ENCODE assay signal across 9 cellular contexts in the genomic region with DNA sequence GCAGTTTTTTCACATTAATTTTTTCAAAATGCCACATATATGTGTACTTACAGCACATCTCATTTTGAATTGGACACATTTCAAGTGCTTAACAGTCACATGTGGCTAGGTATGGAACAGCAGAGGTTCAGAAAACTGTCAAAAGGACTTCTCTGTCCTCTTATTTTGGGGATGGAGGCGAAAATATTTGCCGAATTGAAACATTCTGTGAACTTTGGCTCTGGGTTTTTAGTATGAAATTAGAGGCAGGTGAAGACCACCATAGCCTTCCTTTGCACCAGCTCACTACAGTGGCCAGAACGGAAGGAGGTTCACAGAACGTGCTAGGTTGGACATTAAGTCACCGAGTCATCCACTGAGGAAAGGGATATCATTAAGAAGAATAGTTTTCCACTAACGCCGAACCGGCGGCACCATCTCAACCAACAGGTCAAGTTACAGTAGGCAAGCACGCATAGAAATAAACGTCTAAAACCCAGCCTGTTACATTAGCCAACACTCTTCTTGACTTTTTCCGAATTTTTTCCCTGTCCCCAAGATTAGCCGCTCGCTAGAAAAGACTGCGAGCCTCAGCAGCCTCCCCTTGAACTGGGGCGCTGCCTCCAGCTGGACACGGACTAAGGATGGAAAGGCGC. TPM values are rescaled to one million over a fixed set of nuclear protein-coding genes. Genes with fewer than 3 reads are reported as not detected.
DNase-seq lines count a peak whose midpoint lies in the region; ATAC-seq and TF ChIP-seq lines count a peak whose summit lies in the region.
"Had no signal": no experiment of that assay in that cellular context is flagged by ENCODE, and none has a peak within 500 bp of the region (broad histone marks: within the 10 kb centered on the region; RNA-seq: fewer than 3 reads in every experiment).

No MANE protein-coding gene starts in this region.

- peak overlapping the region; percentile 87 for H3K4me3 ChIP-seq in GM23248
- H3K4me3 ChIP-seq in gastroesophageal sphincter = peak overlapping the region; percentile 58 to 62
- peak overlapping the region; percentile 55 to 75 (median 69) for H3K4me3 ChIP-seq in sigmoid colon

- in situ Hi-C loops in GM23248 (cut with MboI) = loop anchor here (10.0 to 25.0 kb wide), 2 partner anchors 445 to 1133 kb away; no protein-coding TSS in a partner anchor

- H3K4me1 ChIP-seq in GM23248 (ENCODE audit: insufficient read depth) (peaks cover 8% of the 10 kb centered on the region), gastroesophageal sphincter (peaks cover 0 to 23% (median 0%) of the 10 kb centered on the region in 3 donors), sigmoid colon (peaks cover 0 to 20% (median 14%) of the 10 kb centered on the region in 4 donors)

- H3K27me3 Mint-ChIP-seq in T-helper 17 cell = peaks cover 25% of the 10 kb centered on the region

- H3K9me3 ChIP-seq in GM23248 (ENCODE audit: low read depth) = no peaks in the 10 kb centered on the region
- H3K9me3 ChIP-seq in T-helper 17 cell (ENCODE audit: control insufficient read depth, low read length, poor library complexity, severe bottlenecking) = no peaks in the 10 kb centered on the region
- H3K9me3 ChIP-seq in gastroesophageal sphincter = peaks cover 0 to 7% (median 0%) of the 10 kb centered on the region in 3 donors
- H3K9me3 ChIP-seq in sigmoid colon = no peaks in the 10 kb centered on the region

- intact Hi-C loops in sigmoid colon (cut with DNase I) = loop anchor here (5.0 to 10.0 kb wide), 3 partner anchors 117 to 1227 kb away; no protein-coding TSS in a partner anchor

- peak overlapping the region; percentile 86 for H3K9ac ChIP-seq in GM23248

- H3K9me2 ChIP-seq in GM23248 (ENCODE audit: insufficient read depth) = no peaks in the 10 kb centered on the region

- TF ChIP-seq CTCF in gastroesophageal sphincter (IDR thresholded peaks at IDR 0.05) = no peak
- no peak for TF ChIP-seq CTCF in sigmoid colon (IDR thresholded peaks at IDR 0.05)
- no peak for TF ChIP-seq CTCF in GM10266 (IDR thresholded peaks at IDR 0.05; ENCODE audit: control insufficient read depth, insufficient read depth, low read depth, missing control alignments)
- no peak for TF ChIP-seq CTCF in GM20000 (IDR thresholded peaks at IDR 0.05; ENCODE audit: extremely low read depth, missing control alignments)

- whole genome bisulfite sequencing in GM23248 (ENCODE audit: low coverage in 1 of 2, low lambda C conversion rate in 2 of 2, missing lambda C conversion rate in 2 of 2), 2 experiments = 18 to 21% methylated on average over 18 of the region's 18 CpGs
- WGBS in gastroesophageal sphincter (ENCODE audit: low coverage in 1 of 2), 2 donors = 39 to 48% methylated on average over 13 to 16 of the region's 18 CpGs
- 13 to 27% methylated on average over 18 of the region's 18 CpGs for WGBS in sigmoid colon, 2 donors

- TF ChIP-seq POLR2A in gastroesophageal sphincter (IDR thresholded peaks at IDR 0.05) (no peak), sigmoid colon (IDR thresholded peaks at IDR 0.05) (no peak)

- H3K36me3 ChIP-seq in GM23248 (ENCODE audit: low read depth) = no peaks in the 10 kb centered on the region
- no peaks in the 10 kb centered on the region for H3K36me3 ChIP-seq in gastroesophageal sphincter
- H3K36me3 ChIP-seq in sigmoid colon = no peaks in the 10 kb centered on the region

- peak overlapping the region; percentile 98 for H2AFZ ChIP-seq in GM23248

- H3K27ac ChIP-seq in GM23248 = peak overlapping the region; percentile 75
- H3K27ac ChIP-seq in gastroesophageal sphincter = peak overlapping the region in 1 of 4 donors; percentile 85
- peak overlapping the region; percentile 78 to 84 (median 80) for H3K27ac ChIP-seq in sigmoid colon

- ATAC-seq in T-helper 17 cell (no peak), gastroesophageal sphincter (no peak)

- DNase-seq in GM23248 (no peak), T-helper 17 cell (no peak), sigmoid colon (no peak), retina (no peak), GM10266 (ENCODE audit: extremely low spot score) (no peak), GM20000 (ENCODE audit: low spot score) (no peak), ecto neural progenitor cell (ENCODE audit: low spot score) (no peak)
- DNase-seq: NCI-H446 had no signal

- no peaks in the 10 kb centered on the region for H3K27me3 ChIP-seq in GM23248 (replicated peaks; ENCODE audit: insufficient read depth)
- peaks cover 10% of the 10 kb centered on the region for H3K27me3 ChIP-seq in gastroesophageal sphincter
- no peaks in the 10 kb centered on the region for H3K27me3 ChIP-seq in sigmoid colon

- peak overlapping the region; percentile 27 for H3K27ac Mint-ChIP-seq in T-helper 17 cell

- peaks cover 24% of the 10 kb centered on the region for H3K79me2 ChIP-seq in GM23248 (ENCODE audit: insufficient read depth)

- H3K4me2 ChIP-seq in GM23248 (ENCODE audit: unreplicated experiment) = peak overlapping the region; percentile 79

- H4K20me1 ChIP-seq in GM23248 (ENCODE audit: insufficient read depth) = no peaks in the 10 kb centered on the region

- H3K4me1 Mint-ChIP-seq in T-helper 17 cell = peaks cover 20% of the 10 kb centered on the region

- peaks cover 4% of the 10 kb centered on the region for H3F3A ChIP-seq in GM23248 (ENCODE audit: insufficient read depth)

- TF ChIP-seq EP300 in gastroesophageal sphincter (IDR thresholded peaks at IDR 0.05) (no peak), sigmoid colon (IDR thresholded peaks at IDR 0.05) (no peak)

- no peak overlapping the region for H3K4me3 Mint-ChIP-seq in T-helper 17 cell

- peaks cover 2% of the 10 kb centered on the region for H3K36me3 Mint-ChIP-seq in T-helper 17 cell (ENCODE audit: low read depth)

RNA-seq across cellular contexts. Expression of a gene that starts 1.8 kb away (rescaled TPM):
- 23.3 and 37.8 TPM in 2 replicates for total RNA-seq in GM23248 (2014; rRNA removed; shearing (Covaris generic))
- polyA plus RNA-seq in GM23248 (2016; fragmentation: Nextera tagmentation; extraction: Ambion mirVana) (25.2 and 29.5 TPM in 2 replicates), sigmoid colon (10 to 100 TPM in 1 of 3 donors, 1 to 10 TPM in 2; 7.6 to 11.6 (median 8.4) TPM)
- total RNA-seq in T-helper 17 cell (100 to 1,000 TPM; 104 to 154 TPM), gastroesophageal sphincter (10 to 100 TPM; 30.5 to 66.2 (median 46.4) TPM), sigmoid colon (10 to 100 TPM; 29.1 to 60.9 (median 34.6) TPM)
